In the genomic region with DNA sequence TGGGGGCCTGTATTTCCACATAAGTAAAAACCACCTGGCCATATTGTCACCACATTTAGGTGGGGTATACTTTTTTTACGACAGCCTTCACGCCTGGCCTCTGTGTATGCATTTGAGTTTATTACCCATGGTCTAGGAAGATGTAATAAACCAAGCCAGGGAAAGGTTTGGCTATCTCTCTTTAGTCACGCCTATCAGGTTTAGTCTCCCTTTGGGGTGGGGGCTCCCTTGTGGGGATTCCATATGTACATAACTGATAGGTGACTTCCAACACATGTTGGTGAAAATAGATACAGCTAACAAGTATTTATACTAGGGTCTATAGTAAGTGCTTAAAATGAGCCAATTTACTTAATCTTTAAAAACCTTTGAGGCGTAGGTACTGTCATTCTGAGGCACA, we compare ENCODE assay signal across 11 cellular contexts. TPM values are rescaled to one million over a fixed set of nuclear protein-coding genes. Genes with fewer than 3 reads are reported as not detected.
DNase-seq lines count a peak whose midpoint lies in the region; ATAC-seq and TF ChIP-seq lines count a peak whose summit lies in the region.
"Had no signal": no experiment of that assay in that cellular context is flagged by ENCODE, and none has a peak within 500 bp of the region (broad histone marks: within the 10 kb centered on the region; RNA-seq: fewer than 3 reads in every experiment).

No MANE protein-coding gene starts in this region.

- no peak overlapping the region for H4K8ac ChIP-seq in trophoblast cell (ENCODE audit: low read depth, low read length)

- peak overlapping the region in 3 of 5 experiments; percentile 21 to 65 (median 47) for H3K27ac Mint-ChIP-seq in brain
- H3K27ac Mint-ChIP-seq: stimulated activated naive B cell treated with anti-CD40 and anti-IgM and Interleukin-4, amounts not matched to agents 10 μg/mL and 1 μg/mL and 100 μg/mL, for 72 hours had no signal

- TF ChIP-seq POLR2A in NB4 (IDR thresholded peaks at IDR 0.05; ENCODE audit: extremely low read depth, insufficient read length) = no peak

- H3K9ac ChIP-seq in trophoblast cell (ENCODE audit: low read length) = no peak overlapping the region

- H3K79me1 ChIP-seq in trophoblast cell (ENCODE audit: low read length) = peaks cover 5% of the 10 kb centered on the region

- peak overlapping the region; percentile 81 for H3K4ac ChIP-seq in trophoblast cell (ENCODE audit: low read depth, low read length)

- DNase-seq in activated T-cell treated with anti-CD3 and anti-CD28 coated beads, Interleukin-2, amount 50 U/mL, for 4 hours = no peak
- DNase-seq in activated T-cell treated with anti-CD3 and anti-CD28 coated beads, Interleukin-2, amount 50 U/mL, for 1 hour = no peak
- DNase-seq in NB4 (ENCODE audit: low read depth) (no peak), trophoblast cell (no peak), globus pallidus (ENCODE audit: low spot score) (no peak), cerebellar nuclear complex (lab: John Stamatoyannopoulos, UW) (no peak)
- DNase-seq in stimulated activated CD8-positive, alpha-beta memory T cell treated with anti-CD3 and anti-CD28 coated beads, Interleukin-4, amount 100 ng/mL, for 48 hours = no peak
- DNase-seq: activated CD4-positive, alpha-beta T cell treated with anti-CD3 and anti-CD28 coated beads for 4 hours; stimulated activated naive B cell treated with anti-CD40 and anti-IgM and Interleukin-4, amounts not matched to agents 10 μg/mL and 1 μg/mL and 100 μg/mL, for 72 hours had no signal

- no peak overlapping the region for H4K12ac ChIP-seq in trophoblast cell (ENCODE audit: low read depth, low read length)

- H3K14ac ChIP-seq in trophoblast cell (ENCODE audit: low read length) = no peak overlapping the region

- H3K9me3 ChIP-seq in trophoblast cell (ENCODE audit: insufficient read depth, low read depth, low read length) = no peaks in the 10 kb centered on the region
- H3K9me3 ChIP-seq: ascending aorta had no signal

- no peak overlapping the region for H3K4me2 ChIP-seq in trophoblast cell (ENCODE audit: low read length)

- no peaks in the 10 kb centered on the region for H3K27me3 ChIP-seq in trophoblast cell (ENCODE audit: insufficient read depth, low read length)
- H3K27me3 ChIP-seq: ascending aorta had no signal

- no peak overlapping the region for H2BK12ac ChIP-seq in trophoblast cell (ENCODE audit: low read length)

- peaks cover 21% of the 10 kb centered on the region for H3K79me2 ChIP-seq in trophoblast cell (ENCODE audit: control insufficient read depth, insufficient read depth, low read length, poor library complexity)

- peak overlapping the region; percentile 93 for H3K4me3 Mint-ChIP-seq in activated T-cell treated with anti-CD3 and anti-CD28 coated beads, Interleukin-2, amount 50 U/mL, for 4 hours
- H3K4me3 Mint-ChIP-seq in brain = peak overlapping the region; percentile 44 to 99 (median 70)

- no peak overlapping the region for H2BK120ac ChIP-seq in trophoblast cell (ENCODE audit: insufficient read depth, low read length, poor library complexity)

- peaks cover 4 to 5% of the 10 kb centered on the region in 2 experiments for H3K36me3 ChIP-seq in trophoblast cell (ENCODE audit: control insufficient read depth in 1 of 2, insufficient read depth in 2 of 2, low read length in 2 of 2)
- H3K36me3 ChIP-seq: ascending aorta had no signal

- no peak overlapping the region for H2AK5ac ChIP-seq in trophoblast cell (ENCODE audit: low read length)

- H2BK5ac ChIP-seq in trophoblast cell (ENCODE audit: low read depth, low read length, poor library complexity) = no peak overlapping the region

- no peaks in the 10 kb centered on the region for H3K27me3 Mint-ChIP-seq in activated T-cell treated with anti-CD3 and anti-CD28 coated beads, Interleukin-2, amount 50 U/mL, for 4 hours (ENCODE audit: low read depth)
- peaks cover 13% of the 10 kb centered on the region for H3K27me3 Mint-ChIP-seq in brain
- H3K27me3 Mint-ChIP-seq: stimulated activated naive B cell treated with anti-CD40 and anti-IgM and Interleukin-4, amounts not matched to agents 10 μg/mL and 1 μg/mL and 100 μg/mL, for 72 hours had no signal

- ATAC-seq in activated T-cell treated with anti-CD3 and anti-CD28 coated beads, Interleukin-2, amount 50 U/mL, for 4 hours = no peak
- ATAC-seq: stimulated activated naive B cell treated with anti-CD40 and anti-IgM and Interleukin-4, amounts not matched to agents 10 μg/mL and 1 μg/mL and 100 μg/mL, for 72 hours had no signal

- no peak for TF ChIP-seq CTCF in NB4 (IDR thresholded peaks at IDR 0.05; ENCODE audit: low read depth, low read length)
- TF ChIP-seq CTCF in brain (conservative IDR thresholded peaks at IDR 0.05) = no peak

- H3K18ac ChIP-seq in trophoblast cell (ENCODE audit: low read length) = no peak overlapping the region

- H3K9me3 Mint-ChIP-seq in activated T-cell treated with anti-CD3 and anti-CD28 coated beads, Interleukin-2, amount 50 U/mL, for 4 hours = no peaks in the 10 kb centered on the region
- H3K9me3 Mint-ChIP-seq in brain = peaks cover 0 to 2% (median 0%) of the 10 kb centered on the region in 5 experiments
- H3K9me3 Mint-ChIP-seq: stimulated activated naive B cell treated with anti-CD40 and anti-IgM and Interleukin-4, amounts not matched to agents 10 μg/mL and 1 μg/mL and 100 μg/mL, for 72 hours had no signal

- peaks cover 4 to 6% of the 10 kb centered on the region in 2 experiments for H3K4me1 ChIP-seq in trophoblast cell (ENCODE audit: control insufficient read depth in 1 of 2, insufficient read depth in 2 of 2, low read length in 2 of 2)

- no peak overlapping the region for H2AFZ ChIP-seq in trophoblast cell (ENCODE audit: insufficient read depth, low read length, poor library complexity)

- H3K27ac ChIP-seq in trophoblast cell (ENCODE audit: low read depth, low read length) = no peak overlapping the region
- H3K27ac ChIP-seq: ascending aorta had no signal

- H3K4me3 ChIP-seq in NB4 (ENCODE audit: low read depth, low read length) (peak overlapping the region; percentile 98), trophoblast cell (ENCODE audit: low read depth, low read length) (no peak overlapping the region)
- H3K4me3 ChIP-seq: ascending aorta had no signal

- no CpG with 5 or more reads among the region's 4 CpGs for WGBS in trophoblast cell (ENCODE audit: extremely low coverage, insufficient coverage, insufficient read length)

- H3K36me3 Mint-ChIP-seq in activated T-cell treated with anti-CD3 and anti-CD28 coated beads, Interleukin-2, amount 50 U/mL, for 4 hours (ENCODE audit: insufficient read depth) = peaks cover 45% of the 10 kb centered on the region
- H3K36me3 Mint-ChIP-seq in brain = peaks cover 46% of the 10 kb centered on the region

- H3K4me1 Mint-ChIP-seq in activated T-cell treated with anti-CD3 and anti-CD28 coated beads, Interleukin-2, amount 50 U/mL, for 4 hours (ENCODE audit: low read depth) = peaks cover 71% of the 10 kb centered on the region
- peaks cover 80% of the 10 kb centered on the region for H3K4me1 Mint-ChIP-seq in brain

- no peak overlapping the region for H3K23ac ChIP-seq in trophoblast cell (ENCODE audit: low read length)

- no peak overlapping the region for H4K91ac ChIP-seq in trophoblast cell (ENCODE audit: low read depth, low read length)

RNA-seq across cellular contexts. Expression of a gene that starts 4.2 kb away (rescaled TPM):
- 1,000 to 10,000 TPM; 1,281 to 1,520 (median 1,366) TPM for total RNA-seq in activated T-cell treated with anti-CD3 and anti-CD28 coated beads, Interleukin-2, amount 50 U/mL, for 4 hours
- polyA plus RNA-seq in brain (ENCODE audit: insufficient read depth, low read depth, low replicate concordance) = 973 TPM
- polyA plus RNA-seq in trophoblast cell (2013) = 704 and 749 TPM in 2 replicates

RNA-seq across cellular contexts. Expression of a gene that starts 28.2 kb away (rescaled TPM):
- total RNA-seq in activated T-cell treated with anti-CD3 and anti-CD28 coated beads, Interleukin-2, amount 50 U/mL, for 4 hours = 100 to 1,000 TPM in 2 of 3 donors, 10 to 100 TPM in 1; 97.4 to 122 (median 117) TPM
- 51.4 TPM for polyA plus RNA-seq in brain (ENCODE audit: insufficient read depth, low read depth, low replicate concordance)
- 67.5 and 68.6 TPM in 2 replicates for polyA plus RNA-seq in trophoblast cell (2013)

RNA-seq across cellular contexts. Expression of a gene that starts 53.6 kb away (rescaled TPM):
- total RNA-seq in activated T-cell treated with anti-CD3 and anti-CD28 coated beads, Interleukin-2, amount 50 U/mL, for 4 hours = not detected
- polyA plus RNA-seq in brain (ENCODE audit: insufficient read depth, low read depth, low replicate concordance) = not detected
- 1.8 TPM in 2 replicates for polyA plus RNA-seq in trophoblast cell (2013)
- total RNA-seq: ascending aorta had no signal
